ENCODE assay signal across 7 cellular contexts in the genomic region with DNA sequence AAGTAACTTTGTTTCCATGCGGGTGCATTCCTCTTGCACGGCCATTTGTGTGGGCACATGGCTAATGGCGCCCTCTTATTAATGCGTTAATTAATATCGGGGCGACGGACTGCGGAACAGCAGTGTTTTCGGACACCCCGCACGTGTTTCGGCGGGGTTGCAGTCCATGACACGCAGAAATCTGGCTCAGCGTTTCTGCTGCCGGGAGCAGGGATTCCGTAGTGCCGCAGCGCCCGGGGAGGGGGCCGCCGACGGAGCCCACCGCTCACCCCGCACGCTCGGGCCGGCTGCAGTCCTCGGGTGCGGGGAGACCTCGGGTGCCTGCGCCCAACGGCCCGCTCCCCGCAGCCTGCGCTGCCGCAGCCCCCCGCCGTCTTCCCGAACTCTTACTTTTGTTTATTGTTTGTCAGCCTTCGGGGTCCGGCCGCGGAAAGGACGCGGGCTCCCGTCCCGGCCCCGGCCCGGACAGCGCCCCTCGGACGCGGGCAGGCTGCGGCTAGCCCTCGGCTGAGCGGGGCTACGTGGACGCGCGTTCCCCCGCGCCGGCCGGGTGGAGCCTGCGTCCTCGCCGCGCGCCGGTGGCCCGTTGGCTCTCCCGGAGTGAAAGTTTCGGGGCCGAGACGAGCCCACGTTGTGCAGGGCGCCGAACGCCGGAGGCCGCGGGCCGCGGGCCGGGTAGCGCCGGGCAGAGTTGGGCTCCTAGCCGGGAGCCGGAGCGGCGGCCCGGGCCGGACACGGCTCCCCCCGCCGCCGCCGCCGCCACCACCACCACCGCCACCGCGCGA. TPM values are rescaled to one million over a fixed set of nuclear protein-coding genes. Genes with fewer than 3 reads are reported as not detected.
DNase-seq lines count a peak whose midpoint lies in the region; ATAC-seq, FAIRE-seq and TF ChIP-seq lines count a peak whose summit lies in the region.

No MANE protein-coding gene starts in this region.

- peak; percentile 10 for DNase-seq in T1000 (lab: John Stamatoyannopoulos, UW)
- DNase-seq in colonic mucosa, result no peak
- DNase-seq in HepG2 (ENCODE audit: low spot score), result no peak

- H3K36me3 ChIP-seq in HEK293 (ENCODE audit: control insufficient read depth in 2 of 2, insufficient read depth in 1 of 2, low read length in 2 of 2) (peaks cover 0 to 3% of the 10 kb centered on the region in 2 experiments; a peak in 1 of 3 replicates), colonic mucosa (no peaks in the 10 kb centered on the region), HepG2 (replicated peaks in 1 of 2; ENCODE audit: control insufficient read depth in 1 of 2, insufficient read depth in 2 of 2, low read length in 2 of 2) (peaks cover under 1% of the 10 kb centered on the region in 2 experiments; a peak in 1 of 5 replicates)

- FAIRE-seq in HepG2 (lab: Jason Lieb, UNC), result no peak

- H3K27me3 ChIP-seq in colonic mucosa (no peaks in the 10 kb centered on the region), HepG2 (ENCODE audit: control insufficient read depth in 1 of 2, insufficient read depth in 2 of 2, low read length in 2 of 2) (no peaks in the 10 kb centered on the region; a peak in 1 of 5 replicates)

- H3K9me3 Mint-ChIP-seq in stimulated activated memory B cell treated with anti-CD40 and anti-IgM and Interleukin-4, amounts not matched to agents 10 μg/mL and 1 μg/mL and 100 μg/mL, for 72 hours, result no peaks in the 10 kb centered on the region

- no peak for TF ChIP-seq POLR2A in HepG2 (IDR thresholded peaks at IDR 0.05; ENCODE audit: insufficient read depth in 1 of 2, low read depth in 2 of 2, low read length in 2 of 2)

- intact Hi-C loops in colonic mucosa (cut with DNase I), result no loop called here
- intact Hi-C loops in HepG2 (cut with micrococcal nuclease; ENCODE audit: unreplicated experiment), result loop anchor here (2.0 to 10.0 kb wide), 2 partner anchors 102 to 142 kb away; no protein-coding TSS in a partner anchor

- CTCF ChIA-PET in HEK293 (lab: Yijun Ruan, JAX), result no interaction called here
- CTCF ChIA-PET in HepG2 (lab: Yijun Ruan, JAX; ENCODE audit: low intra/inter-chr PET ratio, low total read pairs), result no interaction called here

- peaks cover 50% of the 10 kb centered on the region for H3K27me3 Mint-ChIP-seq in stimulated activated memory B cell treated with anti-CD40 and anti-IgM and Interleukin-4, amounts not matched to agents 10 μg/mL and 1 μg/mL and 100 μg/mL, for 72 hours

- H3K4me1 Mint-ChIP-seq in stimulated activated memory B cell treated with anti-CD40 and anti-IgM and Interleukin-4, amounts not matched to agents 10 μg/mL and 1 μg/mL and 100 μg/mL, for 72 hours, result peaks cover 33% of the 10 kb centered on the region

- POLR2A ChIA-PET in HEK293 (lab: Yijun Ruan, JAX), result interaction anchor here (1.0 to 2.2 kb wide), 6 partner anchors 11 to 141 kb away, joined by 3 to 14 read pairs (median 6); no protein-coding TSS in a partner anchor
- POLR2A ChIA-PET in HepG2 (lab: Yijun Ruan, JAX), result interaction anchor here (0.6 to 1.9 kb wide), 16 partner anchors 11 to 184 kb away, joined by 3 to 11 read pairs (median 4); no protein-coding TSS in a partner anchor

- peaks cover 18% of the 10 kb centered on the region; the same call in 1 of the 2 replicates for H4K20me1 ChIP-seq in HepG2 (ENCODE audit: insufficient read depth, low read length)

- TF ChIP-seq RAD21 in HepG2 (CRISPR knock-in tag; IDR thresholded peaks at IDR 0.05), result no peak

- 0% methylated on average over 2 of the region's 104 CpGs for WGBS in HepG2 (ENCODE audit: low lambda C conversion rate)

- no TSS peak for BruUV-seq in HepG2 (replicated peaks; lab: Mats Ljungman, UMichigan)

- peak; percentile 11; the same call in 2 of the 3 replicates for ATAC-seq in HepG2
- peak; percentile 27 for ATAC-seq in stimulated activated memory B cell treated with anti-CD40 and anti-IgM and Interleukin-4, amounts not matched to agents 10 μg/mL and 1 μg/mL and 100 μg/mL, for 72 hours
- ATAC-seq in HG03520 (IDR thresholded peaks at IDR 0.05; ENCODE audit: unreplicated experiment), result no peak
- ATAC-seq in GM18861 (IDR thresholded peaks at IDR 0.05; ENCODE audit: unreplicated experiment), result no peak

- peaks cover 19% of the 10 kb centered on the region for H3K4me1 ChIP-seq in HEK293 (ENCODE audit: control insufficient read depth, insufficient read depth, low read length)
- peaks cover 15% of the 10 kb centered on the region for H3K4me1 ChIP-seq in colonic mucosa
- H3K4me1 ChIP-seq in HepG2 (ENCODE audit: insufficient read depth, low read length), result peaks cover 64% of the 10 kb centered on the region

- no peak overlapping the region for H2AFZ ChIP-seq in HepG2 (ENCODE audit: low read length)

- TF ChIP-seq CTCF in HEK293 (tag by site-specific recombination; IDR thresholded peaks at IDR 0.05), result no peak
- TF ChIP-seq CTCF in colonic mucosa (IDR thresholded peaks at IDR 0.05), result no peak
- TF ChIP-seq CTCF in HepG2 (CRISPR knock-in tag; IDR thresholded peaks at IDR 0.05), result no peak

- H3K36me3 Mint-ChIP-seq in stimulated activated memory B cell treated with anti-CD40 and anti-IgM and Interleukin-4, amounts not matched to agents 10 μg/mL and 1 μg/mL and 100 μg/mL, for 72 hours, result no peaks in the 10 kb centered on the region

- in situ Hi-C loops in HepG2 (cut with HindIII; ENCODE audit: extremely low pct_ligation_motif_present, low pct_unique_long_range_greater_than_20kb), result no loop called here

- peak overlapping the region; percentile 81 for H3K4me2 ChIP-seq in HepG2 (ENCODE audit: low read depth, low read length)

- peak overlapping the region; percentile 94 for H3K27ac ChIP-seq in HEK293 (ENCODE audit: extremely low read depth, low read depth, low read length)
- H3K27ac ChIP-seq in colonic mucosa, result peak overlapping the region; percentile 60
- peak overlapping the region; percentile 95 for H3K27ac ChIP-seq in HepG2 (ENCODE audit: extremely low read length, insufficient read depth, low read length)

- H3K9me3 ChIP-seq in HEK293 (ENCODE audit: control insufficient read depth, insufficient read depth, low read depth, low read length), result no peaks in the 10 kb centered on the region
- no peaks in the 10 kb centered on the region for H3K9me3 ChIP-seq in colonic mucosa
- H3K9me3 ChIP-seq in HepG2 (ENCODE audit: low read length), result no peaks in the 10 kb centered on the region

- H3K4me3 Mint-ChIP-seq in stimulated activated memory B cell treated with anti-CD40 and anti-IgM and Interleukin-4, amounts not matched to agents 10 μg/mL and 1 μg/mL and 100 μg/mL, for 72 hours, result peak overlapping the region; percentile 78

- H3K4me3 ChIP-seq in HEK293 (ENCODE audit: low read depth, low read length) (peak overlapping the region; percentile 95), colonic mucosa (peak overlapping the region; percentile 72), HepG2 (replicated peaks in 1 of 3; ENCODE audit: insufficient read depth in 1 of 3, low read depth in 2 of 3, low read length in 3 of 3) (peak overlapping the region; percentile 83 to 96 (median 86))

- no peak for TF ChIP-seq EP300 in HepG2 (IDR thresholded peaks at IDR 0.05; ENCODE audit: low read depth in 2 of 2, low read length in 2 of 2)
- TF ChIP-seq EP300 in HepG2 (CRISPR knock-in tag; IDR thresholded peaks at IDR 0.05; ENCODE audit: borderline replicate concordance), result no peak

- no peak overlapping the region for H3K27ac Mint-ChIP-seq in stimulated activated memory B cell treated with anti-CD40 and anti-IgM and Interleukin-4, amounts not matched to agents 10 μg/mL and 1 μg/mL and 100 μg/mL, for 72 hours

- H3K79me2 ChIP-seq in HepG2 (ENCODE audit: insufficient read depth, low read length), result peaks cover 72% of the 10 kb centered on the region

- peak overlapping the region; percentile 86 to 87 for H3K9ac ChIP-seq in colonic mucosa (ENCODE audit: low read depth in 2 of 2, low read length in 2 of 2)
- H3K9ac ChIP-seq in HepG2 (ENCODE audit: insufficient read depth, low read depth, low read length), result peak overlapping the region; percentile 92

TF ChIP-seq in HEK293, 187 proteins besides CTCF, POLR2A, EP300 and RAD21 (continues in another document):
- TF ChIP-seq ZNF544 (tag by site-specific recombination; IDR thresholded peaks at IDR 0.05), result no peak
- no peak for TF ChIP-seq ZNF792 (tag by site-specific recombination; IDR thresholded peaks at IDR 0.05)
- TF ChIP-seq ZNF211 (tag by site-specific recombination; IDR thresholded peaks at IDR 0.05; ENCODE audit: low read depth), result no peak

TF ChIP-seq in HepG2, 621 proteins besides CTCF, POLR2A, EP300 and RAD21 (continues in another document):
- TF ChIP-seq PAX8 (CRISPR knock-in tag; IDR thresholded peaks at IDR 0.05; ENCODE audit: borderline replicate concordance), result 0 out of 2 replicates have a peak, but pooled peaks have one; percentile 46

RNA-seq across cellular contexts. Expression of gene NFIA, which starts 0.8 kb away (rescaled TPM):
- 10 to 100 TPM; 36.0 to 44.2 TPM for total RNA-seq in colonic mucosa
- 14.8 and 28.5 TPM in 2 replicates for total RNA-seq in HepG2 (2016; rRNA removed; fragmentation: Illumina TruSeq; extraction: Trizol)
- 8.1 and 8.4 TPM in 2 replicates for total RNA-seq in HepG2 (2016; cell fraction: cytosol; rRNA removed; fragmentation: Illumina TruSeq; extraction: Trizol; ENCODE audit: low read depth)
- total RNA-seq in HepG2 (2016; cell fraction: insoluble cytoplasmic fraction; rRNA removed; fragmentation: Illumina TruSeq; extraction: Trizol), result 11.5 and 25.9 TPM in 2 replicates
- 7.4 and 7.5 TPM in 2 replicates for total RNA-seq in HepG2 (2016; cell fraction: membrane; rRNA removed; fragmentation: Illumina TruSeq; extraction: Trizol)
- 110 and 115 TPM in 2 replicates for total RNA-seq in HepG2 (2016; cell fraction: nucleus; rRNA removed; fragmentation: Illumina TruSeq; extraction: Trizol)
- polyA plus RNA-seq in HepG2 (2011; rRNA removed), result 14.1 and 14.7 TPM in 2 replicates
- 11.0 and 12.6 TPM in 2 replicates for polyA plus RNA-seq in HepG2 (2011; cell fraction: cytosol; rRNA removed)
- polyA plus RNA-seq in HepG2 (2011; cell fraction: nucleus; rRNA removed), result 20.1 and 25.7 TPM in 2 replicates
- 4.5 and 5.7 TPM in 2 replicates for polyA plus RNA-seq in HepG2 (2012)
- polyA plus RNA-seq in HepG2 (2016; cell fraction: cytosol; fragmentation: Illumina TruSeq; extraction: Trizol; ENCODE audit: low read depth), result 0.64 and 0.71 TPM in 2 replicates
- 11.5 and 13.5 TPM in 2 replicates for polyA plus RNA-seq in HepG2 (2016; cell fraction: insoluble cytoplasmic fraction; fragmentation: Illumina TruSeq; extraction: Trizol; ENCODE audit: low read depth)
- polyA plus RNA-seq in HepG2 (2016; cell fraction: membrane; fragmentation: Illumina TruSeq; extraction: Trizol; ENCODE audit: low read depth), result 3.0 and 3.1 TPM in 2 replicates
- polyA plus RNA-seq in HepG2 (2016; cell fraction: nucleus; fragmentation: Illumina TruSeq; extraction: Trizol; ENCODE audit: insufficient read depth, low read depth), result 15.9 and 21.9 TPM in 2 replicates
- 62.5 and 117 TPM in 2 replicates for polyA minus RNA-seq in HepG2 (2011; rRNA and poly(A)+ RNA removed; ENCODE audit: low replicate concordance)
- 18.3 and 19.2 TPM in 2 replicates for polyA minus RNA-seq in HepG2 (2011; cell fraction: cytosol; rRNA and poly(A)+ RNA removed)
- 167 and 202 TPM in 2 replicates for polyA minus RNA-seq in HepG2 (2011; cell fraction: nucleus; rRNA and poly(A)+ RNA removed)

Comparison
In these comparisons a context has a peak if more than half of its experiments do, and no peak if none do; other contexts are left out.
1. ATAC-seq: peak in HepG2 (single experiment) and stimulated activated memory B cell treated with anti-CD40 and anti-IgM and Interleukin-4, amounts not matched to agents 10 μg/mL and 1 μg/mL and 100 μg/mL, for 72 hours (single experiment); none in HG03520 (single experiment) and GM18861 (single experiment).
2. Of the 63 proteins assayed by ChIP-seq in both HepG2 and HEK293: peak only in HepG2: ZNF777; only in HEK293: PATZ1, PBX3, YY1, ZBTB1, ZBTB10 and ZBTB26; in both: none; in neither: 56.
3. Peak in every context shown above with its lines, with median percentiles within 50 percentile points of each other: H3K27ac ChIP-seq and H3K4me3 ChIP-seq.